ENCODE assay signal across 8 cellular contexts in the genomic region with DNA sequence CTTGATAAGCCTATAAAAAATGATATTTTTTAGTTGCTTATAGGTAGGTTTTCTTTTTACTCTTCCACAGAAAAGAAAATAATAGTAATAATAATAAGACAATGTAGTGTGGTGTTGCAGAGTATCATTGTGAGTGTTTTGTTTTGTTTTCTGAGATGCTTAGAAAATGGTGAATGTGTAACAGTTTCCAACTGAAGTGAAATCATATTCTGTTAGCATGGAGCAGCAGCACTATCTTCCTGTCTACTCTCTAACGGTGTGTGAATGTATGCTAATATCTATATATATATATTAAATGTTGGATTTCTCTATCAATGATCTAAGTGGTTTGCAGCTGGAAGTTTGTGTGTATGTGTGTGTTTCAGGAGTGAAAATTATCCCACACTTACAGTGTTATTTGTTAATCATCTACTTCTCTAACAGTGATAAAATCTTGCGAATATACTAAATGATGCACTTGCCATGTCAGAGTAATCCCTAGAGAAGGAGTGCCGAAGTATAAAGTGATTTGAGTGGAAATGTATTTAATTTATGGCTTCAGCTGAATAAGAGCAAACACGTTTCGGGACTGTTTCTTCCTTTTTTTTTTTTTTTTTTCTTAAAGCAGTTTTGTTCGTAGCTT. TPM values are rescaled to one million over a fixed set of nuclear protein-coding genes. Genes with fewer than 3 reads are reported as not detected.
A peak's percentile ranks its signal among the peaks of the same experiment; 100 is the strongest.
DNase-seq lines count a peak whose midpoint lies in the region; ATAC-seq lines count a peak whose summit lies in the region.

No MANE protein-coding gene starts in this region.

- no peaks in the 10 kb centered on the region for H3K36me3 Mint-ChIP-seq in stimulated activated memory B cell treated with anti-CD40 and anti-IgM and Interleukin-4, amounts not matched to agents 10 μg/mL and 1 μg/mL and 100 μg/mL, for 72 hours

- no peaks in the 10 kb centered on the region for H3K27me3 Mint-ChIP-seq in stimulated activated memory B cell treated with anti-CD40 and anti-IgM and Interleukin-4, amounts not matched to agents 10 μg/mL and 1 μg/mL and 100 μg/mL, for 72 hours

- DNase-seq in NCI-H510A treated with DMSO at 0.1 percent for 48 hours (lab: John Stamatoyannopoulos, UW) (peak; percentile 65), NCI-H510A (lab: John Stamatoyannopoulos, UW) (no peak), SJCRH30 (no peak), glomerular visceral epithelial cell (ENCODE audit: extremely low spot score) (peak; percentile 2)
- no peak for DNase-seq in stimulated activated CD4-positive, alpha-beta T cell treated with anti-CD3 and anti-CD28 coated beads, Interleukin-2, amount 100 ng/mL, for 48 hours

- ATAC-seq in stimulated activated memory B cell treated with anti-CD40 and anti-IgM and Interleukin-4, amounts not matched to agents 10 μg/mL and 1 μg/mL and 100 μg/mL, for 72 hours, result no peak
- ATAC-seq in HG02623 (IDR thresholded peaks at IDR 0.05; ENCODE audit: unreplicated experiment), result no peak
- no peak for ATAC-seq in GM21737 (IDR thresholded peaks at IDR 0.05; ENCODE audit: unreplicated experiment)

- H3K27ac ChIP-seq in SJCRH30, result peak overlapping the region; percentile 73

- peak overlapping the region; percentile 43 for H3K4me3 Mint-ChIP-seq in stimulated activated memory B cell treated with anti-CD40 and anti-IgM and Interleukin-4, amounts not matched to agents 10 μg/mL and 1 μg/mL and 100 μg/mL, for 72 hours

- peak overlapping the region; percentile 56 for H3K4me3 ChIP-seq in SJCRH30

- H3K4me1 ChIP-seq in SJCRH30, result peaks cover 20% of the 10 kb centered on the region

- H3K4me1 Mint-ChIP-seq in stimulated activated memory B cell treated with anti-CD40 and anti-IgM and Interleukin-4, amounts not matched to agents 10 μg/mL and 1 μg/mL and 100 μg/mL, for 72 hours, result peaks cover 24% of the 10 kb centered on the region

- no peak overlapping the region for H3K27ac Mint-ChIP-seq in stimulated activated memory B cell treated with anti-CD40 and anti-IgM and Interleukin-4, amounts not matched to agents 10 μg/mL and 1 μg/mL and 100 μg/mL, for 72 hours

- no peaks in the 10 kb centered on the region for H3K9me3 ChIP-seq in SJCRH30 (replicated peaks)

- no peaks in the 10 kb centered on the region for H3K36me3 ChIP-seq in SJCRH30

- no peaks in the 10 kb centered on the region for H3K27me3 ChIP-seq in SJCRH30

- H3K9me3 Mint-ChIP-seq in stimulated activated memory B cell treated with anti-CD40 and anti-IgM and Interleukin-4, amounts not matched to agents 10 μg/mL and 1 μg/mL and 100 μg/mL, for 72 hours, result peaks cover 1% of the 10 kb centered on the region

RNA-seq across cellular contexts. Expression of a gene that starts 0.4 kb away (rescaled TPM):
- total RNA-seq in SJCRH30 (2014; rRNA removed; shearing (Covaris generic)), result 2.4 and 3.9 TPM in 2 replicates

Comparison
In these comparisons a context has a peak if more than half of its experiments do, and no peak if none do; other contexts are left out.
1. DNase-seq: peak in NCI-H510A treated with DMSO at 0.1 percent for 48 hours (single experiment) and glomerular visceral epithelial cell (single experiment); none in NCI-H510A (single experiment), SJCRH30 (0 of 2) and stimulated activated CD4-positive, alpha-beta T cell treated with anti-CD3 and anti-CD28 coated beads, Interleukin-2, amount 100 ng/mL, for 48 hours (0 of 2).